In genomic region chr4:187586892-187587291, GRCh38 we compare ENCODE assay signal across 12 cellular contexts.
"Had no signal": no experiment of that assay in that cellular context is flagged by ENCODE, and none has a peak within 500 bp of the region (broad histone marks: within the 10 kb centered on the region; RNA-seq: fewer than 3 reads in every experiment).

No MANE protein-coding gene starts in this region.

- ATAC-seq: activated T-cell treated with anti-CD3 and anti-CD28 coated beads, Interleukin-2, amount 50 U/mL, for 72 hours; left lobe of liver had no signal

- H3K27ac ChIP-seq: breast epithelium, dorsolateral prefrontal cortex, ovary, testis had no signal

- H3K4me3 ChIP-seq: breast epithelium, dorsolateral prefrontal cortex, ovary, testis had no signal

- H3K27me3 ChIP-seq: breast epithelium, dorsolateral prefrontal cortex, ovary, testis had no signal

- H3K4me1 ChIP-seq: breast epithelium, testis had no signal

- H3K36me3 ChIP-seq: breast epithelium, ovary had no signal

- H3K9me3 ChIP-seq: ovary, testis had no signal

- DNase-seq: activated CD4-positive, alpha-beta memory T cell treated with anti-CD3 and anti-CD28 coated beads for 36 hours; activated gamma-delta T cell treated with Interleukin-2 at 50 U/mL for 16 hours; activated naive CD8-positive, alpha-beta T cell treated with anti-CD3 and anti-CD28 coated beads for 36 hours; activated T-cell treated with anti-CD3 and anti-CD28 coated beads, Interleukin-2, amount 50 U/mL, for 72 hours; dorsolateral prefrontal cortex; ovary; stimulated activated CD4-positive, alpha-beta T cell treated with anti-CD3 and anti-CD28 coated beads, Interleukin-15, amount 100 ng/mL, for 24 hours; stimulated activated CD4-positive, alpha-beta T cell treated with anti-CD3 and anti-CD28 coated beads, Interleukin-4, amount 100 ng/mL, for 24 hours; T-helper 9 cell; testis had no signal
